ENCODE assay signal across 1 cellular context in the genomic region with DNA sequence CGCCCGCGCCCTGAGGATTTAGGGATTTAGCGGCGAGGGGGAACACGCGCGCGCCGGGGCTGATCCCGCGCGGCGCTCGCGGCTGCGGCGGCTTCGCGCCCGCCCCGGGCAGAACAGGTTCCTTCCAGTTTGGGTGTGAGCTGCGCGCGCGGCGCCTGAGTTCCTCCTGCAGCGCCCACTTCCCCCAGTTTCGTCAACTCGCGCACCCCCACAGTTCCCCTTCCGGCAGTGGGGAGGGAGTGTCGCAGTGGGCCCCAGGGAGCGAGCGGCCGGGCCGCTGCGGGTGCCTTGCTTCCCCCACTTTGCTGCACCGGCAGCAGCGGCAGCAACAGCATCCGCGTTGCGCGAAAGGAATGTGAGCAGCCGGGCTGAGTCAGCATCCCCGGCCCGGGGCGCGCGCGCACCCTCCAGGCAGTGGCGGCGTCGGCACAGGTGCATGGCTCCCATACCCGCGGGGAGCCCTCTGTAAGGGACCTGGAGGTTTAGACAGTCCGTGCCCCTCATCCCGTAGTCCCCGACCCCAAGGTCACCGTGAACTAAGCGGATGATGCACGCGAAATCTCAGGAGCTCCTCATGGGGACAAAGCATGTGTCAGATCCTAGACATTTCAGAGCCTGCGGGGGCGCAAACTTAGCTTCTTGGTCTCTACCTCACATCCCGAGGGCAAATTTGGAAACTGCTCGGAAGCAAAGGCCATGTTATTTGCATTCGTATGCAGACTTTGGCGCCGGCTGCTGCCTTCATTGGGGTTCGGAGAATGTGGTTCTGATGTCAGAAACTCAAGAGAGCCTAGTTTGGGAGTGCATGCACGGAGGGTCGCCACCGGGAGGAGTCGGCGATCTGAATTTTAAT.
TF ChIP-seq lines count a peak whose summit lies in the region.

No MANE protein-coding gene starts in this region.

TF ChIP-seq in HepG2, 621 proteins besides CTCF, POLR2A, EP300 and RAD21 (continued from another document and continues in another):
- TF ChIP-seq DMTF1 (CRISPR knock-in tag; IDR thresholded peaks at IDR 0.05) = peak; percentile 74
- TF ChIP-seq MAFK (conservative IDR thresholded peaks at IDR 0.05 in 1 of 2, IDR thresholded peaks at IDR 0.05 in 1 of 2; ENCODE audit: low read length in 2 of 2) = peak; percentile 95 to 99
- peak; percentile 15; the same call in 1 of the 2 replicates for TF ChIP-seq FOXC1 (CRISPR knock-in tag; IDR thresholded peaks at IDR 0.05; ENCODE audit: borderline replicate concordance)
- TF ChIP-seq ZNF3 (CRISPR knock-in tag; IDR thresholded peaks at IDR 0.05) = 0 out of 2 replicates have a peak, but pooled peaks have one; percentile 3
- peak; percentile 7; the same call in 1 of the 2 replicates for TF ChIP-seq SIX1 (CRISPR knock-in tag; IDR thresholded peaks at IDR 0.05; ENCODE audit: borderline replicate concordance)
- TF ChIP-seq, protein P1, sequence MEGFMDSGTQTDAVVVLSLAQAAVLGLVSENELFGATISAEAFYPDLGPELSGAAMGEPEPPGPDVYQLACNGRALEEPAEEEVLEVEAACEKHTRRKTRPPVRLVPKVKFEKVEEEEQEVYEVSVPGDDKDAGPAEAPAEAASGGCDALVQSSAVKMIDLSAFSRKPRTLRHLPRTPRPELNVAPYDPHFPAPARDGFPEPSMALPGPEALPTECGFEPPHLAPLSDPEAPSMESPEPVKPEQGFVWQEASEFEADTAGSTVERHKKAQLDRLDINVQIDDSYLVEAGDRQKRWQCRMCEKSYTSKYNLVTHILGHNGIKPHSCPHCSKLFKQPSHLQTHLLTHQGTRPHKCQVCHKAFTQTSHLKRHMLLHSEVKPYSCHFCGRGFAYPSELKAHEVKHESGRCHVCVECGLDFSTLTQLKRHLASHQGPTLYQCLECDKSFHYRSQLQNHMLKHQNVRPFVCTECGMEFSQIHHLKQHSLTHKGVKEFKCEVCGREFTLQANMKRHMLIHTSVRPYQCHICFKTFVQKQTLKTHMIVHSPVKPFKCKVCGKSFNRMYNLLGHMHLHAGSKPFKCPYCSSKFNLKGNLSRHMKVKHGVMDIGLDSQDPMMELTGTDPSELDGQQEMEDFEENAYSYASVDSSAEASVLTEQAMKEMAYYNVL (CRISPR knock-in tag; IDR thresholded peaks at IDR 0.05; ENCODE audit: borderline replicate concordance) = 0 out of 2 replicates have a peak, but pooled peaks have one; percentile 17
- 0 out of 2 replicates have a peak, but pooled peaks have one; percentile 22 for TF ChIP-seq SP5 (CRISPR knock-in tag; IDR thresholded peaks at IDR 0.05; ENCODE audit: borderline replicate concordance, low read depth)
- peak; percentile 75; the same call in 1 of the 2 replicates for TF ChIP-seq KMT2A (CRISPR knock-in tag; IDR thresholded peaks at IDR 0.05)
- peak; percentile 46; the same call in 1 of the 2 replicates for TF ChIP-seq KDM5A (IDR thresholded peaks at IDR 0.05; ENCODE audit: borderline replicate concordance, low read length)
- TF ChIP-seq MIER3 (CRISPR knock-in tag; IDR thresholded peaks at IDR 0.05; ENCODE audit: borderline replicate concordance) = peak; percentile 78
- TF ChIP-seq, protein P2, sequence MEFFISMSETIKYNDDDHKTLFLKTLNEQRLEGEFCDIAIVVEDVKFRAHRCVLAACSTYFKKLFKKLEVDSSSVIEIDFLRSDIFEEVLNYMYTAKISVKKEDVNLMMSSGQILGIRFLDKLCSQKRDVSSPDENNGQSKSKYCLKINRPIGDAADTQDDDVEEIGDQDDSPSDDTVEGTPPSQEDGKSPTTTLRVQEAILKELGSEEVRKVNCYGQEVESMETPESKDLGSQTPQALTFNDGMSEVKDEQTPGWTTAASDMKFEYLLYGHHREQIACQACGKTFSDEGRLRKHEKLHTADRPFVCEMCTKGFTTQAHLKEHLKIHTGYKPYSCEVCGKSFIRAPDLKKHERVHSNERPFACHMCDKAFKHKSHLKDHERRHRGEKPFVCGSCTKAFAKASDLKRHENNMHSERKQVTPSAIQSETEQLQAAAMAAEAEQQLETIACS (CRISPR knock-in tag; IDR thresholded peaks at IDR 0.05) = peak; percentile 81
- TF ChIP-seq ZNF333 (CRISPR knock-in tag; IDR thresholded peaks at IDR 0.05; ENCODE audit: borderline replicate concordance) = no peak
- peak; percentile 53; the same call in 1 of the 2 replicates for TF ChIP-seq BCL6 (CRISPR knock-in tag; IDR thresholded peaks at IDR 0.05)
- TF ChIP-seq TGIF2 (CRISPR knock-in tag; IDR thresholded peaks at IDR 0.05) = peak; percentile 65; the same call in 1 of the 2 replicates
- TF ChIP-seq TFDP1 (CRISPR knock-in tag; IDR thresholded peaks at IDR 0.05; ENCODE audit: borderline replicate concordance) = peak; percentile 69
- TF ChIP-seq POGZ (CRISPR knock-in tag; IDR thresholded peaks at IDR 0.05) = 0 out of 2 replicates have a peak, but pooled peaks have one; percentile 32
- TF ChIP-seq ZBTB4 (CRISPR knock-in tag; IDR thresholded peaks at IDR 0.05; ENCODE audit: borderline replicate concordance) = peak; percentile 51; the same call in 1 of the 2 replicates
- peak; percentile 34; the same call in 1 of the 2 replicates for TF ChIP-seq ZNF678 (CRISPR knock-in tag; IDR thresholded peaks at IDR 0.05)
- TF ChIP-seq FOXK2 (IDR thresholded peaks at IDR 0.05) = no peak
- TF ChIP-seq THAP9 (CRISPR knock-in tag; IDR thresholded peaks at IDR 0.05; ENCODE audit: borderline replicate concordance) = 0 out of 2 replicates have a peak, but pooled peaks have one; percentile 61
- 0 out of 2 replicates have a peak, but pooled peaks have one; percentile 24 for TF ChIP-seq E2F1 (CRISPR knock-in tag; IDR thresholded peaks at IDR 0.05)
- peak; percentile 87; the same call in 1 of the 2 replicates for TF ChIP-seq GTF3A (CRISPR knock-in tag; conservative IDR thresholded peaks at IDR 0.05)
- peak; percentile 75; the same call in 1 of the 2 replicates for TF ChIP-seq ZNF605 (CRISPR knock-in tag; IDR thresholded peaks at IDR 0.05)
- TF ChIP-seq FOXA3 (CRISPR knock-in tag; IDR thresholded peaks at IDR 0.05) = peak; percentile 19
- 0 out of 2 replicates have a peak, but pooled peaks have one; percentile 58 for TF ChIP-seq TEF (CRISPR knock-in tag; IDR thresholded peaks at IDR 0.05)
- peak; percentile 23; the same call in 1 of the 2 replicates for TF ChIP-seq MIXL1 (CRISPR knock-in tag; IDR thresholded peaks at IDR 0.05)
- 0 out of 2 replicates have a peak, but pooled peaks have one; percentile 71 for TF ChIP-seq CENPT (CRISPR knock-in tag; IDR thresholded peaks at IDR 0.05; ENCODE audit: low read depth)
- peak; percentile 93; the same call in 1 of the 2 replicates for TF ChIP-seq MZF1 (CRISPR knock-in tag; IDR thresholded peaks at IDR 0.05; ENCODE audit: borderline replicate concordance)
- TF ChIP-seq ZNF138 (CRISPR knock-in tag; IDR thresholded peaks at IDR 0.05; ENCODE audit: low read depth) = no peak
- TF ChIP-seq ZNF460 (CRISPR knock-in tag; IDR thresholded peaks at IDR 0.05; ENCODE audit: borderline replicate concordance) = no peak
- TF ChIP-seq ZNF577 (CRISPR knock-in tag; IDR thresholded peaks at IDR 0.05; ENCODE audit: borderline replicate concordance, low read depth) = 0 out of 2 replicates have a peak, but pooled peaks have one; percentile 27
- TF ChIP-seq THAP11 (CRISPR knock-in tag; IDR thresholded peaks at IDR 0.05) = peak; percentile 23
- TF ChIP-seq ZNF570 (CRISPR knock-in tag; IDR thresholded peaks at IDR 0.05; ENCODE audit: borderline replicate concordance) = no peak
- TF ChIP-seq, protein P3, sequence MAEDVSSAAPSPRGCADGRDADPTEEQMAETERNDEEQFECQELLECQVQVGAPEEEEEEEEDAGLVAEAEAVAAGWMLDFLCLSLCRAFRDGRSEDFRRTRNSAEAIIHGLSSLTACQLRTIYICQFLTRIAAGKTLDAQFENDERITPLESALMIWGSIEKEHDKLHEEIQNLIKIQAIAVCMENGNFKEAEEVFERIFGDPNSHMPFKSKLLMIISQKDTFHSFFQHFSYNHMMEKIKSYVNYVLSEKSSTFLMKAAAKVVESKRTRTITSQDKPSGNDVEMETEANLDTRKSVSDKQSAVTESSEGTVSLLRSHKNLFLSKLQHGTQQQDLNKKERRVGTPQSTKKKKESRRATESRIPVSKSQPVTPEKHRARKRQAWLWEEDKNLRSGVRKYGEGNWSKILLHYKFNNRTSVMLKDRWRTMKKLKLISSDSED (CRISPR knock-in tag; IDR thresholded peaks at IDR 0.05) = no peak; the same call in 1 of the 2 replicates
- TF ChIP-seq FOSL1 (CRISPR knock-in tag; IDR thresholded peaks at IDR 0.05; ENCODE audit: borderline replicate concordance) = no peak
